ENCODE assay signal across 12 cellular contexts in the genomic region with DNA sequence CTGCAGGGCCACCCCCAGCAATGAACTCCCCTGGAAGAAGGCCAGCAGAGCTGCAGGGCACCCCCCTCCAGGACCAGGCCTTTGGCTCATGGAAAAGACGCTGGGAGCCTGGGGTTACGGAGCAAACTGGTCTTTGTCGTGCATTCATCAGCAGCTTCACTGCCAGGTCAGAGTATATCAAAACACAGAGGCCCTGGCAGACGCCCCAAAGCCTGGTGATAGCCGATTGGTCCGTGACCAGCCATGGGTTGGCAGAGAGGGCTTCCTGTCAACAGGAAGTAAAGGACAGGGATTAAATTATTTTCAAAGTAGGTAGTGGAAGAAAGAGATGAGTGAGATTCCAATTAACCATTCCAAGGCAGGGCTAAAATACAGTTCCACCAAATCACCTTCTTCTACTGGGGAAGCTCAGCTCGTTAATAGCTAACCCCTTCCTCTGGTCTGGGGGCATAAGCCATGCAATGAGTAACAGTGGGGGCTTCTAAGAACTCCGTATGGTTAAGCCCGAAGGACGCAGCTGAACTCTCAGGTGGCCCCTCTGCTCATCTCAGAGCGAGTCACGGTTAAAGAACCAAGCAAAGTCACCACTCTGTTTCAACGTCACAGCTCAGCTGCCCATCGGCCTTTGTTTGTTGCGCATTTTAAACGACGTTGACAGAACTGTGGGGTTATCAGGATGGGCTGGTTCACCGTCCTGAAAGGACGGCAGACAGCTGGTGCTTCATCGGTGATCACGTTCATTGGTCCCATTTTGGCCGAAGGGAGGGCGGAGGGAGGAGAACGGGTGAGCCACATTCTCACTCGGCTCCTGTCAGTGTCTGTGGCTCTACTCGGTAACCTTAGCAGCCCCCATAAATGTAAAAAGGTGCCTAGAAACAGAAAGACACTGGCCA. TPM values are rescaled to one million over a fixed set of nuclear protein-coding genes. Genes with fewer than 3 reads are reported as not detected.
DNase-seq lines count a peak whose midpoint lies in the region; ATAC-seq, FAIRE-seq and TF ChIP-seq lines count a peak whose summit lies in the region.
"Had no signal": no experiment of that assay in that cellular context is flagged by ENCODE, and none has a peak within 500 bp of the region (broad histone marks: within the 10 kb centered on the region; RNA-seq: fewer than 3 reads in every experiment).

No MANE protein-coding gene starts in this region.

- H3K4me1 Mint-ChIP-seq in natural killer cell treated with Interleukin-12 subunit alpha and Interleukin-12 subunit beta and Interleukin-15 and Interleukin-18, amount 100 ng/mL, for 72 hours (ENCODE audit: low read depth in 2 of 2): peaks cover 9 to 31% of the 10 kb centered on the region in 2 donors

- TF ChIP-seq RAD21 in liver (IDR thresholded peaks at IDR 0.05): peak; percentile 40 to 61
- TF ChIP-seq RAD21 in HepG2 (CRISPR knock-in tag; IDR thresholded peaks at IDR 0.05): no peak

- no peak overlapping the region for H3K27ac Mint-ChIP-seq in natural killer cell treated with Interleukin-12 subunit alpha and Interleukin-12 subunit beta and Interleukin-15 and Interleukin-18, amount 100 ng/mL, for 72 hours

- H3K4me1 ChIP-seq in liver (ENCODE audit: control insufficient read depth in 4 of 4, insufficient read depth in 4 of 4, low read length in 3 of 4) (peaks cover 44 to 93% (median 83%) of the 10 kb centered on the region in 4 donors), HepG2 (ENCODE audit: insufficient read depth, low read length) (peaks cover 13% of the 10 kb centered on the region), esophagus muscularis mucosa (peaks cover 26 to 57% (median 36%) of the 10 kb centered on the region in 4 donors), pancreas (peaks cover 8 to 21% (median 10%) of the 10 kb centered on the region in 3 donors)

- H3K4me3 ChIP-seq in liver (ENCODE audit: low read depth in 1 of 3, low read length in 3 of 3) (peak overlapping the region in 1 of 3 donors; percentile 14), HepG2 (replicated peaks in 1 of 3; ENCODE audit: insufficient read depth in 1 of 3, low read depth in 2 of 3, low read length in 3 of 3) (no peak overlapping the region), esophagus muscularis mucosa (peak overlapping the region in 2 of 4 donors; percentile 3 to 12), pancreas (peak overlapping the region in 1 of 4 donors; percentile 1)

- ATAC-seq in HepG2: no peak
- ATAC-seq in pancreas: peak; percentile 75 to 83 (median 80)
- no peak for ATAC-seq in natural killer cell treated with Interleukin-12 subunit alpha and Interleukin-12 subunit beta and Interleukin-15 and Interleukin-18, amount 100 ng/mL, for 72 hours
- no peak for ATAC-seq in GM21528 (IDR thresholded peaks at IDR 0.05; ENCODE audit: low FRiP score, unreplicated experiment)

- WGBS in liver: 22% methylated on average over 26 of the region's 26 CpGs
- 28% methylated on average over 17 of the region's 26 CpGs for WGBS in HepG2 (ENCODE audit: low lambda C conversion rate)
- 36% methylated on average over 26 of the region's 26 CpGs for WGBS in esophagus muscularis mucosa
- 48% methylated on average over 26 of the region's 26 CpGs for WGBS in pancreas, 2 donors

- DNase-seq in HepG2 (ENCODE audit: low spot score) (no peak), esophagus muscularis mucosa (ENCODE audit: extremely low spot score) (no peak), pancreas (peak in 5 of 6 donors; percentile 63 to 80 (median 68))
- no peak for DNase-seq in natural killer cell treated with Interleukin-12 subunit alpha and Interleukin-12 subunit beta and Interleukin-15 and Interleukin-18, amount 100 ng/mL, for 72 hours (ENCODE audit: low spot score)
- no peak for DNase-seq in stimulated activated naive CD4-positive, alpha-beta T cell (lab: John Stamatoyannopoulos, UW)
- no peak for DNase-seq in activated CD8-positive, alpha-beta memory T cell treated with anti-CD3 and anti-CD28 coated beads for 24 hours
- DNase-seq: activated CD4-positive, CD25-positive, alpha-beta regulatory T cell treated with anti-CD3 and anti-CD28 coated beads, Interleukin-2, amount 50 U/mL, for 72 hours; DMS79 treated with DMSO at 0.1 percent for 48 hours had no signal

- H3K36me3 Mint-ChIP-seq in natural killer cell treated with Interleukin-12 subunit alpha and Interleukin-12 subunit beta and Interleukin-15 and Interleukin-18, amount 100 ng/mL, for 72 hours: no peaks in the 10 kb centered on the region

- H3K79me2 ChIP-seq in HepG2 (ENCODE audit: insufficient read depth, low read length): no peaks in the 10 kb centered on the region

- POLR2A ChIA-PET in HepG2 (lab: Yijun Ruan, JAX): no interaction called here

- H3K27ac ChIP-seq in liver (ENCODE audit: low read depth in 1 of 2, low read length in 2 of 2) (peak overlapping the region; percentile 96 to 98), HepG2 (ENCODE audit: extremely low read length, insufficient read depth, low read length) (no peak overlapping the region), esophagus muscularis mucosa (replicated peaks in 1 of 4) (peak overlapping the region; percentile 40 to 74 (median 56)), pancreas (peak overlapping the region in 3 of 4 donors; percentile 44 to 68 (median 67))
- H3K27ac ChIP-seq: HL-60 had no signal

- in situ Hi-C loops in HepG2 (cut with HindIII; ENCODE audit: extremely low pct_ligation_motif_present, low pct_unique_long_range_greater_than_20kb): no loop called here

- no peak overlapping the region for H3K4me2 ChIP-seq in HepG2 (ENCODE audit: low read depth, low read length)

- CTCF ChIA-PET in HepG2 (lab: Yijun Ruan, JAX; ENCODE audit: low intra/inter-chr PET ratio, low total read pairs): no interaction called here

- no peaks in the 10 kb centered on the region for H3K9me3 Mint-ChIP-seq in natural killer cell treated with Interleukin-12 subunit alpha and Interleukin-12 subunit beta and Interleukin-15 and Interleukin-18, amount 100 ng/mL, for 72 hours

- TF ChIP-seq POLR2A in HepG2 (IDR thresholded peaks at IDR 0.05; ENCODE audit: insufficient read depth in 1 of 2, low read depth in 2 of 2, low read length in 2 of 2): no peak
- no peak for TF ChIP-seq POLR2A in esophagus muscularis mucosa (IDR thresholded peaks at IDR 0.05; ENCODE audit: low read depth)

- H4K20me1 ChIP-seq in HepG2 (ENCODE audit: insufficient read depth, low read length): no peaks in the 10 kb centered on the region

- BruUV-seq in HepG2 (replicated peaks; lab: Mats Ljungman, UMichigan): no TSS peak

- intact Hi-C loops in HepG2 (cut with micrococcal nuclease; ENCODE audit: unreplicated experiment) (no loop called here), esophagus muscularis mucosa (cut with DNase I) (no loop called here), pancreas (cut with DNase I) (no loop called here)

- FAIRE-seq in HepG2 (lab: Jason Lieb, UNC): no peak
- FAIRE-seq in pancreas (lab: Jason Lieb, UNC): no peak
- FAIRE-seq: colon had no signal

- H3K36me3 ChIP-seq in liver (ENCODE audit: control insufficient read depth in 4 of 4, insufficient read depth in 3 of 4, low read depth in 1 of 4, low read length in 3 of 4): no peaks in the 10 kb centered on the region
- H3K36me3 ChIP-seq in HepG2 (replicated peaks in 1 of 2; ENCODE audit: control insufficient read depth in 1 of 2, insufficient read depth in 2 of 2, low read length in 2 of 2): no peaks in the 10 kb centered on the region
- no peaks in the 10 kb centered on the region for H3K36me3 ChIP-seq in esophagus muscularis mucosa
- H3K36me3 ChIP-seq in pancreas: no peaks in the 10 kb centered on the region

- no peaks in the 10 kb centered on the region for H3K9me3 ChIP-seq in liver (ENCODE audit: control insufficient read depth in 4 of 4, low read length in 3 of 4)
- no peaks in the 10 kb centered on the region for H3K9me3 ChIP-seq in HepG2 (ENCODE audit: low read length)
- H3K9me3 ChIP-seq in esophagus muscularis mucosa: no peaks in the 10 kb centered on the region
- no peaks in the 10 kb centered on the region for H3K9me3 ChIP-seq in pancreas

- H3K9ac ChIP-seq in liver (ENCODE audit: low read depth in 1 of 2, low read length in 2 of 2) (peak overlapping the region; percentile 70 to 96), HepG2 (ENCODE audit: insufficient read depth, low read depth, low read length) (no peak overlapping the region)

- H2AFZ ChIP-seq in HepG2 (ENCODE audit: low read length): no peak overlapping the region

- TF ChIP-seq CTCF in liver (IDR thresholded peaks at IDR 0.05; ENCODE audit: low read depth, low read length, missing input control): no peak
- no peak for TF ChIP-seq CTCF in HepG2 (CRISPR knock-in tag; IDR thresholded peaks at IDR 0.05)
- no peak for TF ChIP-seq CTCF in esophagus muscularis mucosa (IDR thresholded peaks at IDR 0.05)
- no peak for TF ChIP-seq CTCF in pancreas (IDR thresholded peaks at IDR 0.05)

- H3K4me3 Mint-ChIP-seq in natural killer cell treated with Interleukin-12 subunit alpha and Interleukin-12 subunit beta and Interleukin-15 and Interleukin-18, amount 100 ng/mL, for 72 hours: no peak overlapping the region

- H3K27me3 ChIP-seq in liver (ENCODE audit: control insufficient read depth in 4 of 4, insufficient read depth in 4 of 4, low read length in 3 of 4) (no peaks in the 10 kb centered on the region), HepG2 (ENCODE audit: control insufficient read depth in 1 of 2, insufficient read depth in 2 of 2, low read length in 2 of 2) (peaks cover 0 to 8% of the 10 kb centered on the region in 2 experiments; a peak in 2 of 5 replicates), esophagus muscularis mucosa (no peaks in the 10 kb centered on the region), pancreas (no peaks in the 10 kb centered on the region)

- TF ChIP-seq EP300 in HepG2 (IDR thresholded peaks at IDR 0.05; ENCODE audit: low read depth in 2 of 2, low read length in 2 of 2) (no peak), HepG2 (CRISPR knock-in tag; IDR thresholded peaks at IDR 0.05; ENCODE audit: borderline replicate concordance) (no peak), esophagus muscularis mucosa (IDR thresholded peaks at IDR 0.05) (no peak)

- no peaks in the 10 kb centered on the region for H3K27me3 Mint-ChIP-seq in natural killer cell treated with Interleukin-12 subunit alpha and Interleukin-12 subunit beta and Interleukin-15 and Interleukin-18, amount 100 ng/mL, for 72 hours

RNA-seq across cellular contexts. Expression of a gene that starts 8.8 kb away (rescaled TPM):
- total RNA-seq in liver: 10 to 100 TPM in 1 of 2 donors, 1 to 10 TPM in 1; 3.6 to 25.1 TPM
- polyA plus RNA-seq in liver: 10 to 100 TPM; 11.5 to 22.2 TPM
- 1.1 and 1.3 TPM in 2 replicates for total RNA-seq in HepG2 (2016; rRNA removed; fragmentation: Illumina TruSeq; extraction: Trizol)
- total RNA-seq in HepG2 (2016; cell fraction: cytosol; rRNA removed; fragmentation: Illumina TruSeq; extraction: Trizol; ENCODE audit: low read depth): 1.3 and 1.8 TPM in 2 replicates
- 1.2 and 1.3 TPM in 2 replicates for total RNA-seq in HepG2 (2016; cell fraction: insoluble cytoplasmic fraction; rRNA removed; fragmentation: Illumina TruSeq; extraction: Trizol)
- 2.2 and 2.3 TPM in 2 replicates for total RNA-seq in HepG2 (2016; cell fraction: membrane; rRNA removed; fragmentation: Illumina TruSeq; extraction: Trizol)
- total RNA-seq in HepG2 (2016; cell fraction: nucleus; rRNA removed; fragmentation: Illumina TruSeq; extraction: Trizol): 0.78 TPM in 2 replicates
- polyA plus RNA-seq in HepG2 (2011; rRNA removed): 0.85 and 0.90 TPM in 2 replicates
- 0.47 and 0.62 TPM in 2 replicates for polyA plus RNA-seq in HepG2 (2011; cell fraction: cytosol; rRNA removed)
- polyA plus RNA-seq in HepG2 (2011; cell fraction: nucleus; rRNA removed): 0.83 and 1.2 TPM in 2 replicates
- polyA plus RNA-seq in HepG2 (2012): 0.30 and 0.45 TPM in 2 replicates
- 2.1 and 2.9 TPM in 2 replicates for polyA plus RNA-seq in HepG2 (2016; cell fraction: cytosol; fragmentation: Illumina TruSeq; extraction: Trizol; ENCODE audit: low read depth)
- polyA plus RNA-seq in HepG2 (2016; cell fraction: insoluble cytoplasmic fraction; fragmentation: Illumina TruSeq; extraction: Trizol; ENCODE audit: low read depth): 1.7 and 2.3 TPM in 2 replicates
- 3.3 and 3.5 TPM in 2 replicates for polyA plus RNA-seq in HepG2 (2016; cell fraction: membrane; fragmentation: Illumina TruSeq; extraction: Trizol; ENCODE audit: low read depth)
- polyA plus RNA-seq in HepG2 (2016; cell fraction: nucleus; fragmentation: Illumina TruSeq; extraction: Trizol; ENCODE audit: insufficient read depth, low read depth): 2.0 and 3.4 TPM in 2 replicates
- 0.20 and 0.87 TPM in 2 replicates for polyA minus RNA-seq in HepG2 (2011; rRNA and poly(A)+ RNA removed; ENCODE audit: low replicate concordance)
- not detected in 2 replicates for polyA minus RNA-seq in HepG2 (2011; cell fraction: cytosol; rRNA and poly(A)+ RNA removed)
- 0.75 and 0.77 TPM in 2 replicates for polyA minus RNA-seq in HepG2 (2011; cell fraction: nucleus; rRNA and poly(A)+ RNA removed)
- 10 to 100 TPM; 51.3 to 97.2 (median 77.5) TPM for total RNA-seq in esophagus muscularis mucosa
- 10 to 100 TPM in 2 of 6 donors, 1 to 10 TPM in 4; 7.4 to 16.7 (median 9.2) TPM for total RNA-seq in pancreas
- 10 to 100 TPM in 1 of 2 donors, 1 to 10 TPM in 1; 8.6 to 13.1 TPM for polyA plus RNA-seq in pancreas
- total RNA-seq in natural killer cell treated with Interleukin-12 subunit alpha and Interleukin-12 subunit beta and Interleukin-15 and Interleukin-18, amount 100 ng/mL, for 72 hours: 10 to 100 TPM; 19.9 to 22.6 TPM

Comparison
In these comparisons a context has a peak if more than half of its experiments do, and no peak if none do; other contexts are left out.
1. ATAC-seq: peak in pancreas (4 of 4); none in HepG2 (single experiment), natural killer cell treated with Interleukin-12 subunit alpha and Interleukin-12 subunit beta and Interleukin-15 and Interleukin-18, amount 100 ng/mL, for 72 hours (0 of 2) and GM21528 (single experiment).
2. DNase-seq: peak in pancreas (5 of 6); none in HepG2 (single experiment), esophagus muscularis mucosa (single experiment), natural killer cell treated with Interleukin-12 subunit alpha and Interleukin-12 subunit beta and Interleukin-15 and Interleukin-18, amount 100 ng/mL, for 72 hours (single experiment), stimulated activated naive CD4-positive, alpha-beta T cell (0 of 6) and activated CD8-positive, alpha-beta memory T cell treated with anti-CD3 and anti-CD28 coated beads for 24 hours (single experiment).